ENCODE assay signal across 1 cellular context in genomic region chr5:179870952-179871351, GRCh38.
TF ChIP-seq lines count a peak whose summit lies in the region.

No MANE protein-coding gene starts in this region.

TF ChIP-seq in GM23338, 12 proteins besides CTCF, POLR2A, EP300 and RAD21 (continued from another document):
- TF ChIP-seq ZNF462 (CRISPR knock-in tag; IDR thresholded peaks at IDR 0.05) (no peak), ZNF114 (CRISPR knock-in tag; IDR thresholded peaks at IDR 0.05) (no peak)
TF ChIP-seq in GM23338: peak in this region for 0.
